23 cellular contexts compared by ENCODE assay signal in the genomic region with DNA sequence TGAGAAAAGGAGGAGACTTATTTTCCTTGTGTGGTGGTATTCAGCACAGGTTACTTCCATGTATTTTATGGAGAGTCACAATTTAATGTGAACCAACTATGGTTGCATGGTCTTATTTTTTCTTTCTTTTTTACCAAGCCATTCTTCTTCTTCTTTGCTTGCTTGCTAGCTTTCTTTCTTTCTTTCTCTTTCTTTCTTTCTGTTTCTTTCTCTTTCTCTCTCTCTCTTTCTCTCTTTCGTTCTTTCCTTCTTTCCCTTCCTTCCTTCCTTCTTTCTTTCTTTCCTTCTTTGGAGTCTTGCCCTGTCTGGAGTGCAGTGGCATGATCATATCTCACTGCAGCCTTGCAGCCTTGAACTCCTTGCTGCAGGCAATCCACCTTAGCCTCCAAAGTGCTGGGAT.
A peak's percentile ranks its signal among the peaks of the same experiment; 100 is the strongest.
DNase-seq lines count a peak whose midpoint lies in the region; ATAC-seq, FAIRE-seq and TF ChIP-seq lines count a peak whose summit lies in the region.
"Had no signal": no experiment of that assay in that cellular context is flagged by ENCODE, and none has a peak within 500 bp of the region (broad histone marks: within the 10 kb centered on the region; RNA-seq: fewer than 3 reads in every experiment).

No MANE protein-coding gene starts in this region.

- no peaks in the 10 kb centered on the region for H4K20me1 ChIP-seq in K562 (replicated peaks; ENCODE audit: control insufficient read depth, insufficient read depth, low read length)

- H3K4me2 ChIP-seq in K562 (ENCODE audit: insufficient read depth, low read length), result no peak overlapping the region
- H3K4me2 ChIP-seq: BLaER1 treated with 17β-estradiol and CSF1 and Interleukin-3, amounts not matched to agents 10 nM and 100 nM; KMS-11 had no signal

- H3K27ac Mint-ChIP-seq in T-helper 2 cell treated with Interferon-gamma antibody and Interleukin-4, amounts not matched to agents 5 μg/mL and 100 μg/mL, for 36 hours, result peak overlapping the region; percentile 60
- H3K27ac Mint-ChIP-seq in activated naive CD4-positive, alpha-beta T cell treated with anti-CD3 and anti-CD28 coated beads, Interleukin-2, amount 50 U/mL, for 24 hours, result peak overlapping the region; percentile 69
- no peak overlapping the region for H3K27ac Mint-ChIP-seq in activated naive CD4-positive, alpha-beta T cell treated with anti-CD3 and anti-CD28 coated beads, Interleukin-2, amount 10 ng/mL, durations not matched to agents 7 days and 5 days
- H3K27ac Mint-ChIP-seq in stimulated activated memory B cell treated with anti-CD40 and anti-IgM and Interleukin-4, amounts not matched to agents 10 μg/mL and 1 μg/mL and 100 μg/mL, for 72 hours, result peak overlapping the region; percentile 66
- H3K27ac Mint-ChIP-seq: CD8-positive, alpha-beta T cell had no signal

- H3K27me3 Mint-ChIP-seq in T-helper 2 cell treated with Interferon-gamma antibody and Interleukin-4, amounts not matched to agents 5 μg/mL and 100 μg/mL, for 36 hours (ENCODE audit: low read depth), result no peaks in the 10 kb centered on the region
- no peaks in the 10 kb centered on the region for H3K27me3 Mint-ChIP-seq in activated naive CD4-positive, alpha-beta T cell treated with anti-CD3 and anti-CD28 coated beads, Interleukin-2, amount 50 U/mL, for 24 hours
- no peaks in the 10 kb centered on the region for H3K27me3 Mint-ChIP-seq in activated naive CD4-positive, alpha-beta T cell treated with anti-CD3 and anti-CD28 coated beads, Interleukin-2, amount 10 ng/mL, durations not matched to agents 7 days and 5 days
- H3K27me3 Mint-ChIP-seq in stimulated activated memory B cell treated with anti-CD40 and anti-IgM and Interleukin-4, amounts not matched to agents 10 μg/mL and 1 μg/mL and 100 μg/mL, for 72 hours, result no peaks in the 10 kb centered on the region

- H3K9ac ChIP-seq in K562 (ENCODE audit: insufficient read depth in 1 of 2, low read depth in 2 of 2, low read length in 2 of 2), result no peak overlapping the region; a peak in 1 of 4 replicates
- H3K9ac ChIP-seq: BLaER1 treated with 17β-estradiol and CSF1 and Interleukin-3, amounts not matched to agents 10 nM and 100 nM; KMS-11 had no signal

- FAIRE-seq in K562 (lab: Jason Lieb, UNC), result no peak
- FAIRE-seq: GM12891, HTR-8/SVneo had no signal

- H3K4me3 ChIP-seq in K562, result no peak overlapping the region
- H3K4me3 ChIP-seq: BLaER1 treated with 17β-estradiol and CSF1 and Interleukin-3, amounts not matched to agents 10 nM and 100 nM had no signal

- H3K4me3 Mint-ChIP-seq in T-helper 2 cell treated with Interferon-gamma antibody and Interleukin-4, amounts not matched to agents 5 μg/mL and 100 μg/mL, for 36 hours, result no peak overlapping the region
- no peak overlapping the region for H3K4me3 Mint-ChIP-seq in activated naive CD4-positive, alpha-beta T cell treated with anti-CD3 and anti-CD28 coated beads, Interleukin-2, amount 50 U/mL, for 24 hours
- H3K4me3 Mint-ChIP-seq in activated naive CD4-positive, alpha-beta T cell treated with anti-CD3 and anti-CD28 coated beads, Interleukin-2, amount 10 ng/mL, durations not matched to agents 7 days and 5 days, result no peak overlapping the region
- H3K4me3 Mint-ChIP-seq in stimulated activated memory B cell treated with anti-CD40 and anti-IgM and Interleukin-4, amounts not matched to agents 10 μg/mL and 1 μg/mL and 100 μg/mL, for 72 hours, result no peak overlapping the region
- H3K4me3 Mint-ChIP-seq: CD8-positive, alpha-beta T cell had no signal

- intact Hi-C loops in K562 (cut with micrococcal nuclease), result loop anchor here (5.0 kb wide), 1 partner anchor 67 kb away; a partner anchor contains a TSS
- intact Hi-C loops in Right ventricle myocardium superior (cut with DNase I), result no loop called here

- CTCF ChIA-PET in activated naive CD4-positive, alpha-beta T cell treated with anti-CD3 and anti-CD28 coated beads, Interleukin-2, amount 10 ng/mL, durations not matched to agents 7 days and 5 days (lab: Charles Lee), result no interaction called here
- CTCF ChIA-PET in K562 (lab: Yijun Ruan, JAX; ENCODE audit: low intra/inter-chr PET ratio), result no interaction called here

- ATAC-seq in K562 (no peak), HG03571 (IDR thresholded peaks at IDR 0.05; ENCODE audit: unreplicated experiment) (no peak), Right ventricle myocardium superior (ENCODE audit: poor library complexity) (no peak)
- ATAC-seq in stimulated activated memory B cell treated with anti-CD40 and anti-IgM and Interleukin-4, amounts not matched to agents 10 μg/mL and 1 μg/mL and 100 μg/mL, for 72 hours, result no peak
- ATAC-seq: CD8-positive, alpha-beta T cell had no signal

- no peaks in the 10 kb centered on the region for H3K9me3 Mint-ChIP-seq in T-helper 2 cell treated with Interferon-gamma antibody and Interleukin-4, amounts not matched to agents 5 μg/mL and 100 μg/mL, for 36 hours
- H3K9me3 Mint-ChIP-seq in activated naive CD4-positive, alpha-beta T cell treated with anti-CD3 and anti-CD28 coated beads, Interleukin-2, amount 50 U/mL, for 24 hours, result no peaks in the 10 kb centered on the region
- H3K9me3 Mint-ChIP-seq in activated naive CD4-positive, alpha-beta T cell treated with anti-CD3 and anti-CD28 coated beads, Interleukin-2, amount 10 ng/mL, durations not matched to agents 7 days and 5 days, result no peaks in the 10 kb centered on the region
- H3K9me3 Mint-ChIP-seq in stimulated activated memory B cell treated with anti-CD40 and anti-IgM and Interleukin-4, amounts not matched to agents 10 μg/mL and 1 μg/mL and 100 μg/mL, for 72 hours, result no peaks in the 10 kb centered on the region
- H3K9me3 Mint-ChIP-seq: CD8-positive, alpha-beta T cell had no signal

- in situ Hi-C loops in K562 (cut with MboI), result no loop called here

- TF ChIP-seq CTCF in K562 (IDR thresholded peaks at IDR 0.05 in 2 of 3, conservative IDR thresholded peaks at IDR 0.05 in 1 of 3; ENCODE audit: insufficient read depth in 2 of 3, low read depth in 1 of 3, low read length in 3 of 3), result no peak

- BruUV-seq in K562 (replicated peaks; lab: Mats Ljungman, UMichigan), result no TSS peak

- no peak for TF ChIP-seq EP300 in K562 (IDR thresholded peaks at IDR 0.05; ENCODE audit: low read length)

- no peak for TF ChIP-seq RAD21 in K562 (CRISPR knock-in tag; conservative IDR thresholded peaks at IDR 0.05 in 1 of 2, IDR thresholded peaks at IDR 0.05 in 1 of 2)

- H3K36me3 Mint-ChIP-seq in T-helper 2 cell treated with Interferon-gamma antibody and Interleukin-4, amounts not matched to agents 5 μg/mL and 100 μg/mL, for 36 hours (ENCODE audit: low read depth), result peaks cover 40% of the 10 kb centered on the region
- peaks cover 16% of the 10 kb centered on the region for H3K36me3 Mint-ChIP-seq in activated naive CD4-positive, alpha-beta T cell treated with anti-CD3 and anti-CD28 coated beads, Interleukin-2, amount 50 U/mL, for 24 hours
- H3K36me3 Mint-ChIP-seq in activated naive CD4-positive, alpha-beta T cell treated with anti-CD3 and anti-CD28 coated beads, Interleukin-2, amount 10 ng/mL, durations not matched to agents 7 days and 5 days, result peaks cover 37% of the 10 kb centered on the region
- peaks cover 19% of the 10 kb centered on the region for H3K36me3 Mint-ChIP-seq in stimulated activated memory B cell treated with anti-CD40 and anti-IgM and Interleukin-4, amounts not matched to agents 10 μg/mL and 1 μg/mL and 100 μg/mL, for 72 hours

- no peak for TF ChIP-seq POLR2A in K562 (conservative IDR thresholded peaks at IDR 0.05)

- H3K4me1 ChIP-seq in K562 (replicated peaks in 1 of 2; ENCODE audit: control insufficient read depth in 2 of 2, insufficient read depth in 2 of 2, low read length in 2 of 2), result peaks cover 6 to 32% of the 10 kb centered on the region in 2 experiments

- H3K4me1 Mint-ChIP-seq in T-helper 2 cell treated with Interferon-gamma antibody and Interleukin-4, amounts not matched to agents 5 μg/mL and 100 μg/mL, for 36 hours (ENCODE audit: low read depth), result peaks cover 22% of the 10 kb centered on the region
- H3K4me1 Mint-ChIP-seq in activated naive CD4-positive, alpha-beta T cell treated with anti-CD3 and anti-CD28 coated beads, Interleukin-2, amount 50 U/mL, for 24 hours, result peaks cover 56% of the 10 kb centered on the region
- H3K4me1 Mint-ChIP-seq in activated naive CD4-positive, alpha-beta T cell treated with anti-CD3 and anti-CD28 coated beads, Interleukin-2, amount 10 ng/mL, durations not matched to agents 7 days and 5 days, result peaks cover 13% of the 10 kb centered on the region
- peaks cover 8% of the 10 kb centered on the region for H3K4me1 Mint-ChIP-seq in stimulated activated memory B cell treated with anti-CD40 and anti-IgM and Interleukin-4, amounts not matched to agents 10 μg/mL and 1 μg/mL and 100 μg/mL, for 72 hours

- WGBS in K562 (ENCODE audit: insufficient coverage, low coverage, missing lambda C conversion rate), result no CpG with 5 or more reads among the region's 1 CpG

- POLR2A ChIA-PET in K562 (lab: Yijun Ruan, JAX), result no interaction called here

- no peaks in the 10 kb centered on the region for H3K9me3 ChIP-seq in K562 (replicated peaks; ENCODE audit: control insufficient read depth, insufficient read depth, low read depth, low read length)
- H3K9me3 ChIP-seq: BLaER1 treated with 17β-estradiol and CSF1 and Interleukin-3, amounts not matched to agents 10 nM and 100 nM had no signal

- DNase-seq in T-helper 2 cell treated with Interferon-gamma antibody and Interleukin-4, amounts not matched to agents 5 μg/mL and 100 μg/mL, for 36 hours (ENCODE audit: low spot score), result no peak
- DNase-seq in T-helper 2 cell (no peak), K562 (ENCODE audit: extremely low read depth in 1 of 4, low spot score in 3 of 4) (no peak), Right ventricle myocardium superior (no peak)
- DNase-seq in activated naive CD4-positive, alpha-beta T cell treated with anti-CD3 and anti-CD28 coated beads, Interleukin-2, amount 10 ng/mL, durations not matched to agents 7 days and 5 days, result no peak
- DNase-seq: ACHN; Calu3; CD8-positive, alpha-beta T cell; DMS153; H7; NCI-H1105; NCI-H146; NCI-H2029; NCI-H2227 treated with DMSO at 0.1 percent for 48 hours; NCI-H510A had no signal

- peak overlapping the region; percentile 51; the same call in 1 of the 3 replicates for H3K27ac ChIP-seq in K562 (ENCODE audit: extremely low read depth, low read depth, low read length)
- H3K27ac ChIP-seq: 22Rv1; BLaER1 treated with 17β-estradiol and CSF1 and Interleukin-3, amounts not matched to agents 10 nM and 100 nM; KMS-11 had no signal

- peaks cover 10% of the 10 kb centered on the region; the same call in 1 of the 3 replicates for H3K79me2 ChIP-seq in K562 (ENCODE audit: control insufficient read depth, insufficient read depth, low read length)

- no peaks in the 10 kb centered on the region for H3K27me3 ChIP-seq in K562 (ENCODE audit: control insufficient read depth in 2 of 2, insufficient read depth in 2 of 2, low read length in 2 of 2)
- H3K27me3 ChIP-seq: BLaER1 treated with 17β-estradiol and CSF1 and Interleukin-3, amounts not matched to agents 10 nM and 100 nM had no signal

- no peaks in the 10 kb centered on the region for H3K9me1 ChIP-seq in K562 (ENCODE audit: control insufficient read depth, insufficient read depth, low read length)

- H3K36me3 ChIP-seq in K562 (ENCODE audit: control insufficient read depth, insufficient read depth, low read length), result peaks cover 73% of the 10 kb centered on the region

- no peak overlapping the region for H2AFZ ChIP-seq in K562 (ENCODE audit: low read depth, low read length)

TF ChIP-seq in K562, 482 proteins besides CTCF, POLR2A, EP300 and RAD21 (continues in another document):
- TF ChIP-seq DMBX1 (CRISPR knock-in tag; IDR thresholded peaks at IDR 0.05; ENCODE audit: borderline replicate concordance), result no peak
